ENCODE assay signal across 22 cellular contexts in genomic region chr3:75978686-75979085, GRCh38.
DNase-seq lines count a peak whose midpoint lies in the region; ATAC-seq and TF ChIP-seq lines count a peak whose summit lies in the region.
"Had no signal": no experiment of that assay in that cellular context is flagged by ENCODE, and none has a peak within 500 bp of the region (broad histone marks: within the 10 kb centered on the region; RNA-seq: fewer than 3 reads in every experiment).

No MANE protein-coding gene starts in this region.

- H4K20me1 ChIP-seq in IMR-90 (ENCODE audit: insufficient read depth, low read length) = no peaks in the 10 kb centered on the region

- H2AK5ac ChIP-seq in IMR-90 (ENCODE audit: low read depth, low read length) (no peak overlapping the region), trophoblast cell (ENCODE audit: low read length) (no peak overlapping the region)

- in situ Hi-C loops in IMR-90 (cut with MboI; ENCODE audit: low sequenced_read_pairs) = no loop called here

- H4K5ac ChIP-seq in IMR-90 (ENCODE audit: low read depth, low read length) = no peak overlapping the region

- no peaks in the 10 kb centered on the region for H3K9me3 ChIP-seq in IMR-90 (ENCODE audit: control insufficient read depth, insufficient read depth, low read length)
- no peaks in the 10 kb centered on the region for H3K9me3 ChIP-seq in trophoblast cell (ENCODE audit: insufficient read depth, low read depth, low read length)
- H3K9me3 ChIP-seq: A549, BE2C had no signal

- POLR2A ChIA-PET in IMR-90 (lab: Charles Lee; ENCODE audit: unreplicated experiment) = no interaction called here

- H2BK15ac ChIP-seq in IMR-90 (ENCODE audit: low read depth, low read length) = no peak overlapping the region

- no peaks in the 10 kb centered on the region for H3K27me3 ChIP-seq in IMR-90 (ENCODE audit: control insufficient read depth, insufficient read depth, low read length)
- no peaks in the 10 kb centered on the region for H3K27me3 ChIP-seq in trophoblast cell (ENCODE audit: insufficient read depth, low read length)
- H3K27me3 ChIP-seq: BE2C, Peyer's patch had no signal

- ATAC-seq in IMR-90 (ENCODE audit: low read depth) (peak; percentile 69; the same call in 1 of the 2 replicates), HG03196 (IDR thresholded peaks at IDR 0.05; ENCODE audit: unreplicated experiment) (no peak), GM19328 (IDR thresholded peaks at IDR 0.05; ENCODE audit: unreplicated experiment) (no peak)
- ATAC-seq: A549, HCT116, HepG2, SK-N-SH treated with all-trans-retinoic acid at 6 μM for 48 hours had no signal

- dilution Hi-C loops in IMR-90 (cut with HindIII; ENCODE audit: low sequenced_read_pairs, unreplicated experiment) = no loop called here

- H3K79me1 ChIP-seq in IMR-90 (ENCODE audit: low read depth in 1 of 2, low read length in 2 of 2) = no peaks in the 10 kb centered on the region
- no peaks in the 10 kb centered on the region for H3K79me1 ChIP-seq in trophoblast cell (ENCODE audit: low read length)

- no peak overlapping the region for H4K91ac ChIP-seq in IMR-90 (ENCODE audit: insufficient read depth, low read depth, low read length)
- no peak overlapping the region for H4K91ac ChIP-seq in trophoblast cell (ENCODE audit: low read depth, low read length)

- H2BK12ac ChIP-seq in trophoblast cell (ENCODE audit: low read length) = no peak overlapping the region

- H3K23ac ChIP-seq in IMR-90 (ENCODE audit: low read depth, low read length) = no peak overlapping the region
- no peak overlapping the region for H3K23ac ChIP-seq in trophoblast cell (ENCODE audit: low read length)

- H2AFZ ChIP-seq in IMR-90 (replicated peaks; ENCODE audit: low read length, poor library complexity) = no peak overlapping the region
- no peak overlapping the region for H2AFZ ChIP-seq in trophoblast cell (ENCODE audit: insufficient read depth, low read length, poor library complexity)

- no peak overlapping the region for H3K4me2 ChIP-seq in IMR-90 (ENCODE audit: low read depth, low read length)
- no peak overlapping the region for H3K4me2 ChIP-seq in trophoblast cell (ENCODE audit: low read length)
- H3K4me2 ChIP-seq: A549 had no signal

- no peak for TF ChIP-seq POLR2A in IMR-90 (IDR thresholded peaks at IDR 0.05; ENCODE audit: low read depth, low read length)

- no peak for TF ChIP-seq RAD21 in IMR-90 (IDR thresholded peaks at IDR 0.05; ENCODE audit: low read length)

- intact Hi-C loops in IMR-90 (cut with micrococcal nuclease) = no loop called here

- no peak overlapping the region for H2BK5ac ChIP-seq in IMR-90 (ENCODE audit: low read depth, low read length, poor library complexity, severe bottlenecking)
- H2BK5ac ChIP-seq in trophoblast cell (ENCODE audit: low read depth, low read length, poor library complexity) = no peak overlapping the region

- H3K4me3 ChIP-seq in IMR-90 (ENCODE audit: insufficient read depth, low read depth, low read length) (no peak overlapping the region), choroid plexus epithelial cell (ENCODE audit: low read depth, low read length) (no peak overlapping the region), trophoblast cell (ENCODE audit: low read depth, low read length) (no peak overlapping the region)
- H3K4me3 ChIP-seq: A549, Peyer's patch had no signal

- no peak overlapping the region for H3K27ac ChIP-seq in IMR-90 (ENCODE audit: insufficient read depth, low read length)
- H3K27ac ChIP-seq in trophoblast cell (ENCODE audit: low read depth, low read length) = no peak overlapping the region
- H3K27ac ChIP-seq: A549, Peyer's patch had no signal

- H3K4ac ChIP-seq in IMR-90 (ENCODE audit: low read depth, low read length) (no peak overlapping the region), trophoblast cell (ENCODE audit: low read depth, low read length) (no peak overlapping the region)

- no peak overlapping the region for H2AK9ac ChIP-seq in IMR-90 (replicated peaks; ENCODE audit: low read depth, low read length, poor library complexity)

- no peak overlapping the region for H3K9ac ChIP-seq in IMR-90 (ENCODE audit: low read depth, low read length)
- H3K9ac ChIP-seq in trophoblast cell (ENCODE audit: low read length) = no peak overlapping the region

- no peaks in the 10 kb centered on the region for H3K9me1 ChIP-seq in IMR-90 (ENCODE audit: insufficient read depth, low read length)

- peak; percentile 29 for DNase-seq in AG20443 (ENCODE audit: low spot score)
- peak; percentile 50 for DNase-seq in IMR-90
- DNase-seq in choroid plexus epithelial cell (ENCODE audit: low read depth) = peak; percentile 66
- peak; percentile 95 for DNase-seq in iris pigment epithelial cell (ENCODE audit: low read depth)
- no peak for DNase-seq in trophoblast cell
- DNase-seq in NCI-H1436 (lab: John Stamatoyannopoulos, UW) = no peak
- DNase-seq: BE2C; CD4-positive, alpha-beta memory T cell; DMS 273 treated with DMSO at 0.1 percent for 48 hours; MM.1S; NCI-H1105 treated with DMSO at 0.1 percent for 48 hours; NCI-H187 treated with DMSO at 0.1 percent for 48 hours; NCI-H446 treated with DMSO at 0.1 percent for 48 hours; NCI-H774; Peyer's patch; SHP77 had no signal

- H3K56ac ChIP-seq in IMR-90 (ENCODE audit: extremely low read depth, insufficient read depth, low read length) = no peak overlapping the region

- H3K14ac ChIP-seq in IMR-90 (replicated peaks; ENCODE audit: low read depth, low read length) (no peak overlapping the region), trophoblast cell (ENCODE audit: low read length) (no peak overlapping the region)

- H2BK120ac ChIP-seq in IMR-90 (ENCODE audit: low read depth, low read length) (no peak overlapping the region), trophoblast cell (ENCODE audit: insufficient read depth, low read length, poor library complexity) (no peak overlapping the region)

- H4K12ac ChIP-seq in trophoblast cell (ENCODE audit: low read depth, low read length) = no peak overlapping the region

- BruUV-seq in IMR-90 (replicated peaks; lab: Mats Ljungman, UMichigan) = no TSS peak

- no peak for TF ChIP-seq CTCF in IMR-90 (conservative IDR thresholded peaks at IDR 0.05; ENCODE audit: low read depth, low read length)
- TF ChIP-seq CTCF in choroid plexus epithelial cell (conservative IDR thresholded peaks at IDR 0.05; ENCODE audit: low read depth, low read length) = no peak

- CTCF ChIA-PET in IMR-90 (lab: Yijun Ruan, JAX) = no interaction called here

- no peaks in the 10 kb centered on the region for H3K4me1 ChIP-seq in IMR-90 (ENCODE audit: control insufficient read depth, insufficient read depth, low read length)
- no peaks in the 10 kb centered on the region for H3K4me1 ChIP-seq in trophoblast cell (ENCODE audit: control insufficient read depth in 1 of 2, insufficient read depth in 2 of 2, low read length in 2 of 2)
- H3K4me1 ChIP-seq: A549, BE2C, Peyer's patch had no signal

- no peak overlapping the region for H2BK20ac ChIP-seq in IMR-90 (ENCODE audit: low read depth, low read length)

- no peaks in the 10 kb centered on the region for H3K79me2 ChIP-seq in trophoblast cell (ENCODE audit: control insufficient read depth, insufficient read depth, low read length, poor library complexity)

- no peaks in the 10 kb centered on the region for H3K36me3 ChIP-seq in IMR-90 (ENCODE audit: control insufficient read depth, insufficient read depth, low read length)
- no peaks in the 10 kb centered on the region for H3K36me3 ChIP-seq in trophoblast cell (ENCODE audit: control insufficient read depth in 1 of 2, insufficient read depth in 2 of 2, low read length in 2 of 2)
- H3K36me3 ChIP-seq: BE2C, Peyer's patch had no signal

- WGBS in IMR-90 (ENCODE audit: extremely low coverage in 2 of 2, insufficient read length in 1 of 2), 2 experiments = no CpG with 5 or more reads among the region's 4 CpGs
- WGBS in trophoblast cell (ENCODE audit: extremely low coverage, insufficient coverage, insufficient read length) = no CpG with 5 or more reads among the region's 4 CpGs

- no peak overlapping the region for H3K18ac ChIP-seq in IMR-90 (ENCODE audit: low read depth, low read length)
- no peak overlapping the region for H3K18ac ChIP-seq in trophoblast cell (ENCODE audit: low read length)

- no peak overlapping the region for H4K8ac ChIP-seq in IMR-90 (ENCODE audit: low read depth in 2 of 2, low read length in 2 of 2)
- H4K8ac ChIP-seq in trophoblast cell (ENCODE audit: low read depth, low read length) = no peak overlapping the region

TF ChIP-seq in IMR-90, 13 proteins besides CTCF, POLR2A, EP300 and RAD21:
- TF ChIP-seq RCOR1 (IDR thresholded peaks at IDR 0.05; ENCODE audit: insufficient replicate concordance, low read length) = no peak
- TF ChIP-seq FOS (IDR thresholded peaks at IDR 0.05; ENCODE audit: low read depth, low read length) = no peak
- TF ChIP-seq MAZ (IDR thresholded peaks at IDR 0.05; ENCODE audit: borderline replicate concordance, low read depth, low read length) = no peak
- TF ChIP-seq ELK1 (IDR thresholded peaks at IDR 0.05; ENCODE audit: borderline replicate concordance, low read depth, low read length) = no peak
- TF ChIP-seq MAFK (IDR thresholded peaks at IDR 0.05; ENCODE audit: low read depth, low read length) = no peak
- no peak for TF ChIP-seq RFX5 (IDR thresholded peaks at IDR 0.05; ENCODE audit: low read depth, low read length)
- TF ChIP-seq CEBPB (IDR thresholded peaks at IDR 0.05; ENCODE audit: low read depth, low read length) = no peak
- TF ChIP-seq USF2 (IDR thresholded peaks at IDR 0.05; ENCODE audit: low read depth, low read length) = no peak
- TF ChIP-seq SMC3 (IDR thresholded peaks at IDR 0.05; ENCODE audit: low read depth, low read length) = no peak
- no peak for TF ChIP-seq BHLHE40 (IDR thresholded peaks at IDR 0.05; ENCODE audit: low read depth, low read length)
- no peak for TF ChIP-seq NFE2L2 (IDR thresholded peaks at IDR 0.05; ENCODE audit: low read depth, low read length)
- no peak for TF ChIP-seq MXI1 (IDR thresholded peaks at IDR 0.05; ENCODE audit: borderline replicate concordance, low read depth, low read length)

Comparison
In these comparisons a context has a peak if more than half of its experiments do, and no peak if none do; other contexts are left out.
1. DNase-seq: peak in AG20443 (single experiment), IMR-90 (single experiment), choroid plexus epithelial cell (single experiment) and iris pigment epithelial cell (single experiment); none in trophoblast cell (0 of 2) and NCI-H1436 (single experiment).